31 cellular contexts compared by ENCODE assay signal in genomic region chr16:30464078-30464477, GRCh38. TPM values are rescaled to one million over a fixed set of nuclear protein-coding genes. Genes with fewer than 3 reads are reported as not detected.
"Had no signal": no experiment of that assay in that cellular context is flagged by ENCODE, and none has a peak within 500 bp of the region (broad histone marks: within the 10 kb centered on the region; RNA-seq: fewer than 3 reads in every experiment).

No MANE protein-coding gene starts in this region.

- H2AFZ ChIP-seq: neural progenitor cell, parathyroid adenoma had no signal

- H3K4me3 ChIP-seq: coronary artery, neural progenitor cell, psoas muscle, sigmoid colon, stomach, thyroid gland had no signal

- H3K27me3 Mint-ChIP-seq: activated CD4-positive, alpha-beta T cell treated with anti-CD3 and anti-CD28 coated beads, Interleukin-2, amount 10 ng/mL, durations not matched to agents 24 days and 14 days; activated CD8-positive, alpha-beta T cell treated with anti-CD3 and anti-CD28 coated beads for 36 hours; activated naive CD8-positive, alpha-beta T cell; effector memory CD8-positive, alpha-beta T cell; naive B cell had no signal

- H3K9me3 Mint-ChIP-seq: activated CD4-positive, alpha-beta T cell treated with anti-CD3 and anti-CD28 coated beads, Interleukin-2, amount 10 ng/mL, durations not matched to agents 24 days and 14 days; effector memory CD8-positive, alpha-beta T cell; naive B cell; neural progenitor cell; stimulated activated effector memory CD8-positive, alpha-beta T cell treated with anti-CD3 and anti-CD28 coated beads, Interleukin-12 subunit alpha, Interleukin-12 subunit beta, amount 100 ng/mL, for 72 hours had no signal

- DNase-seq: activated CD4-positive, alpha-beta T cell treated with anti-CD3 and anti-CD28 coated beads, Interleukin-2, amount 10 ng/mL, durations not matched to agents 24 days and 14 days; activated CD4-positive, CD25-positive, alpha-beta regulatory T cell treated with anti-CD3 and anti-CD28 coated beads, Interleukin-2, amount 50 U/mL, for 72 hours; activated CD8-positive, alpha-beta T cell treated with anti-CD3 and anti-CD28 coated beads for 36 hours; activated effector memory CD4-positive, alpha-beta T cell treated with Interleukin-2 at 50 U/mL for 16 hours; activated naive CD4-positive, alpha-beta T cell treated with Interleukin-2 at 50 U/mL for 16 hours; activated T-cell treated with anti-CD3 and anti-CD28 coated beads, Interleukin-2, amount 50 U/mL, for 48 hours; brain microvascular endothelial cell; effector memory CD8-positive, alpha-beta T cell; head of caudate nucleus; hippocampal formation; kidney; left colon; mammary epithelial cell; naive B cell; occipital lobe; psoas muscle; sigmoid colon; small intestine; stimulated activated CD4-positive, alpha-beta T cell treated with anti-CD3 and anti-CD28 coated beads, Interleukin-4, amount 100 ng/mL, for 24 hours; stomach; T-helper 1 cell; T1000; thyroid gland had no signal

- H3K4me3 Mint-ChIP-seq: activated CD4-positive, alpha-beta T cell treated with anti-CD3 and anti-CD28 coated beads, Interleukin-2, amount 10 ng/mL, durations not matched to agents 24 days and 14 days; activated CD8-positive, alpha-beta T cell treated with anti-CD3 and anti-CD28 coated beads for 36 hours; activated naive CD8-positive, alpha-beta T cell; effector memory CD8-positive, alpha-beta T cell; naive B cell; neural progenitor cell; stimulated activated effector memory CD8-positive, alpha-beta T cell treated with anti-CD3 and anti-CD28 coated beads, Interleukin-12 subunit alpha, Interleukin-12 subunit beta, amount 100 ng/mL, for 72 hours had no signal

- H3K36me3 Mint-ChIP-seq: activated naive CD8-positive, alpha-beta T cell; naive B cell; neural progenitor cell had no signal

- H3K27ac ChIP-seq: brain microvascular endothelial cell, coronary artery, neural progenitor cell, parathyroid adenoma, psoas muscle, sigmoid colon, stomach, thyroid gland had no signal

- FAIRE-seq: astrocyte, kidney, small intestine had no signal

- ATAC-seq: activated CD8-positive, alpha-beta T cell treated with anti-CD3 and anti-CD28 coated beads for 36 hours; effector memory CD8-positive, alpha-beta T cell; left colon; psoas muscle; stimulated activated effector memory CD8-positive, alpha-beta T cell treated with anti-CD3 and anti-CD28 coated beads, Interleukin-12 subunit alpha, Interleukin-12 subunit beta, amount 100 ng/mL, for 72 hours had no signal

- H3K4me1 Mint-ChIP-seq: neural progenitor cell had no signal

- H3K27ac Mint-ChIP-seq: neural progenitor cell; stimulated activated effector memory CD8-positive, alpha-beta T cell treated with anti-CD3 and anti-CD28 coated beads, Interleukin-12 subunit alpha, Interleukin-12 subunit beta, amount 100 ng/mL, for 72 hours had no signal

- H3K4me1 ChIP-seq: neural progenitor cell, parathyroid adenoma, psoas muscle, sigmoid colon, thyroid gland had no signal

- H3K27me3 ChIP-seq: brain microvascular endothelial cell, neural progenitor cell, sigmoid colon, stomach, thyroid gland had no signal

- H3K4me2 ChIP-seq: neural progenitor cell had no signal

- H3K36me3 ChIP-seq: brain microvascular endothelial cell, neural progenitor cell, sigmoid colon, stomach, thyroid gland had no signal

- H3K9me3 ChIP-seq: psoas muscle, sigmoid colon, stomach, thyroid gland had no signal

- H3K9ac ChIP-seq: neural progenitor cell, parathyroid adenoma had no signal

- H3K79me2 ChIP-seq: parathyroid adenoma had no signal

RNA-seq across cellular contexts. Expression of gene ITGAL, which starts 8.5 kb away (rescaled TPM):
- total RNA-seq: fibroblast of lung, fibroblast of villous mesenchyme, mammary epithelial cell had no signal
- polyA plus RNA-seq: fibroblast of lung, mammary epithelial cell had no signal
